ENCODE assay signal across 23 cellular contexts in genomic region chr9:113302792-113303418, GRCh38. TPM values are rescaled to one million over a fixed set of nuclear protein-coding genes. Genes with fewer than 3 reads are reported as not detected.
DNase-seq lines count a peak whose midpoint lies in the region; ATAC-seq and TF ChIP-seq lines count a peak whose summit lies in the region.
"Had no signal": no experiment of that assay in that cellular context is flagged by ENCODE, and none has a peak within 500 bp of the region (broad histone marks: within the 10 kb centered on the region; RNA-seq: fewer than 3 reads in every experiment).

TSS of gene RNF183 (minus strand) at chr9:113303376. CDS start at chr9:113298184, 5,192 bp downstream.

- intact Hi-C loops in right cardiac atrium (cut with DNase I) = no loop called here

- no peaks in the 10 kb centered on the region for H3K9me3 ChIP-seq in CD4-positive, CD25-positive, alpha-beta regulatory T cell (ENCODE audit: control insufficient read depth in 2 of 2, low read length in 2 of 2)
- H3K9me3 ChIP-seq in OCI-LY1 (ENCODE audit: low read length) = no peaks in the 10 kb centered on the region
- H3K9me3 ChIP-seq in mucosa of stomach (ENCODE audit: control insufficient read depth, low read length) = no peaks in the 10 kb centered on the region
- H3K9me3 ChIP-seq in right cardiac atrium (ENCODE audit: control insufficient read depth, low read length) = no peaks in the 10 kb centered on the region
- H3K9me3 ChIP-seq: heart left ventricle had no signal

- no peaks in the 10 kb centered on the region for H3K4me1 ChIP-seq in CD4-positive, CD25-positive, alpha-beta regulatory T cell (ENCODE audit: control insufficient read depth, insufficient read depth, low read length, poor library complexity, severe bottlenecking)
- H3K4me1 ChIP-seq in OCI-LY1 (ENCODE audit: insufficient read depth, low read length, severe bottlenecking) (peaks cover 7% of the 10 kb centered on the region), mucosa of stomach (ENCODE audit: control insufficient read depth, insufficient read depth, low read length) (peaks cover 28% of the 10 kb centered on the region), right cardiac atrium (ENCODE audit: control insufficient read depth, insufficient read depth, low read length) (no peaks in the 10 kb centered on the region)

- no peaks in the 10 kb centered on the region for H3F3A ChIP-seq in OCI-LY1 (ENCODE audit: insufficient read depth, low read length)

- H3K9me2 ChIP-seq in OCI-LY1 (ENCODE audit: low read depth, low read length) = no peaks in the 10 kb centered on the region

- no peak within 1 kb of the TSS for H3K4me3 ChIP-seq in CD4-positive, CD25-positive, alpha-beta regulatory T cell (ENCODE audit: low read depth, low read length)
- H3K4me3 ChIP-seq in OCI-LY1 (ENCODE audit: low read depth, low read length, poor library complexity, severe bottlenecking) (peak within 1 kb of the TSS; percentile 24), mucosa of stomach (ENCODE audit: low read length) (no peak within 1 kb of the TSS), right cardiac atrium (ENCODE audit: low read length) (no peak within 1 kb of the TSS)
- H3K4me3 ChIP-seq: coronary artery, heart left ventricle had no signal

- H4K20me1 ChIP-seq in OCI-LY1 (ENCODE audit: insufficient read depth, low read length) = no peaks in the 10 kb centered on the region

- H2AFZ ChIP-seq in OCI-LY1 (ENCODE audit: low read length) = no peak within 1 kb of the TSS

- no peak within 1 kb of the TSS for H3K27ac ChIP-seq in CD4-positive, CD25-positive, alpha-beta regulatory T cell (ENCODE audit: insufficient read depth, low read length, poor library complexity, severe bottlenecking)
- H3K27ac ChIP-seq in OCI-LY1 (ENCODE audit: low read depth, low read length, poor library complexity, severe bottlenecking) (no peak within 1 kb of the TSS), right cardiac atrium (ENCODE audit: low read length) (no peak within 1 kb of the TSS)
- H3K27ac ChIP-seq: brain microvascular endothelial cell, coronary artery, heart left ventricle, KMS-11, RWPE1 had no signal

- TF ChIP-seq CTCF in OCI-LY1 (IDR thresholded peaks at IDR 0.05; ENCODE audit: low read length) = no peak

- no peaks in the 10 kb centered on the region for H3K9me3 Mint-ChIP-seq in CD4-positive, CD25-positive, alpha-beta regulatory T cell
- H3K9me3 Mint-ChIP-seq: activated CD4-positive, alpha-beta memory T cell treated with anti-CD3 and anti-CD28 coated beads for 36 hours had no signal

- H3K79me2 ChIP-seq in OCI-LY1 (ENCODE audit: insufficient read depth, low read length) = no peaks in the 10 kb centered on the region

- 81% methylated on average over 25 of the region's 25 CpGs for WGBS in right cardiac atrium

- no peaks in the 10 kb centered on the region for H3K27me3 ChIP-seq in CD4-positive, CD25-positive, alpha-beta regulatory T cell (ENCODE audit: control insufficient read depth, insufficient read depth, low read length)
- H3K27me3 ChIP-seq in OCI-LY1 (ENCODE audit: insufficient read depth, low read length) (peaks cover 4% of the 10 kb centered on the region), mucosa of stomach (ENCODE audit: control insufficient read depth, insufficient read depth, low read length) (no peaks in the 10 kb centered on the region), right cardiac atrium (ENCODE audit: control insufficient read depth, insufficient read depth) (no peaks in the 10 kb centered on the region)
- H3K27me3 ChIP-seq: brain microvascular endothelial cell, heart left ventricle had no signal

- H3K36me3 ChIP-seq in CD4-positive, CD25-positive, alpha-beta regulatory T cell (ENCODE audit: control insufficient read depth, insufficient read depth, low read length) = no peaks in the 10 kb centered on the region
- H3K36me3 ChIP-seq in OCI-LY1 (ENCODE audit: insufficient read depth, low read length) (no peaks in the 10 kb centered on the region), mucosa of stomach (ENCODE audit: control insufficient read depth, insufficient read depth, low read length) (no peaks in the 10 kb centered on the region)
- H3K36me3 ChIP-seq: brain microvascular endothelial cell, heart left ventricle had no signal

- H3K36me3 Mint-ChIP-seq in CD4-positive, CD25-positive, alpha-beta regulatory T cell = no peaks in the 10 kb centered on the region
- H3K36me3 Mint-ChIP-seq: activated CD4-positive, alpha-beta memory T cell treated with anti-CD3 and anti-CD28 coated beads for 36 hours had no signal

- ATAC-seq in CD4-positive, CD25-positive, alpha-beta regulatory T cell (ENCODE audit: low read depth in 2 of 2) = no peak
- peak; percentile 84 for ATAC-seq in esophagus mucosa
- ATAC-seq in GM18517 (IDR thresholded peaks at IDR 0.05; ENCODE audit: unreplicated experiment) = no peak
- no peak for ATAC-seq in right cardiac atrium
- ATAC-seq: heart left ventricle had no signal

- H3K27me3 Mint-ChIP-seq in CD4-positive, CD25-positive, alpha-beta regulatory T cell = no peaks in the 10 kb centered on the region

- peak within 1 kb of the TSS; percentile 53 for H3K4me2 ChIP-seq in OCI-LY1 (ENCODE audit: low read length)
- H3K4me2 ChIP-seq: KMS-11 had no signal

- H3K9ac ChIP-seq in OCI-LY1 (ENCODE audit: low read length) (no peak within 1 kb of the TSS), mucosa of stomach (ENCODE audit: low read length) (peak within 1 kb of the TSS; percentile 31)
- H3K9ac ChIP-seq: KMS-11 had no signal

- H3K4me3 Mint-ChIP-seq in CD4-positive, CD25-positive, alpha-beta regulatory T cell = no peak within 1 kb of the TSS
- H3K4me3 Mint-ChIP-seq: activated CD4-positive, alpha-beta memory T cell treated with anti-CD3 and anti-CD28 coated beads for 36 hours had no signal

- H3K4me1 Mint-ChIP-seq in CD4-positive, CD25-positive, alpha-beta regulatory T cell = peaks cover 0 to 3% (median 0%) of the 10 kb centered on the region in 4 donors

- no peak for DNase-seq in CD4-positive, CD25-positive, alpha-beta regulatory T cell
- DNase-seq in OCI-M2 (lab: John Stamatoyannopoulos, UW; ENCODE audit: unreplicated experiment) = no peak
- no peak for DNase-seq in stimulated activated CD4-positive, alpha-beta T cell treated with anti-CD3 and anti-CD28 coated beads, Interleukin-4, amount 100 ng/mL, for 24 hours
- no peak for DNase-seq in right cardiac atrium
- DNase-seq: activated CD4-positive, alpha-beta memory T cell treated with anti-CD3 and anti-CD28 coated beads for 36 hours; activated CD4-positive, CD25-positive, alpha-beta regulatory T cell; brain microvascular endothelial cell; HCEC 1CT; heart left ventricle; MV-4-11; NCI-H187; NCI-H526 treated with DMSO at 0.1 percent for 48 hours; nucleus accumbens; stimulated activated CD4-positive, alpha-beta T cell treated with anti-CD3 and anti-CD28 coated beads, Interleukin-15, amount 100 ng/mL, for 24 hours; T-helper 9 cell had no signal

- peak within 1 kb of the TSS in 2 of 3 donors; percentile 60 to 69 for H3K27ac Mint-ChIP-seq in CD4-positive, CD25-positive, alpha-beta regulatory T cell
- H3K27ac Mint-ChIP-seq: activated CD4-positive, alpha-beta memory T cell treated with anti-CD3 and anti-CD28 coated beads for 36 hours had no signal

RNA-seq across cellular contexts. Expression of gene RNF183, which starts in this region (rescaled TPM):
- not detected for total RNA-seq in CD4-positive, CD25-positive, alpha-beta regulatory T cell
- polyA plus RNA-seq in CD4-positive, CD25-positive, alpha-beta regulatory T cell = not detected
- 4.2 TPM for total RNA-seq in esophagus mucosa
- total RNA-seq in right cardiac atrium = not detected
- not detected for polyA plus RNA-seq in right cardiac atrium
- total RNA-seq: heart left ventricle, subcutaneous adipose tissue had no signal
